ENCODE assay signal across 23 cellular contexts in the genomic region with DNA sequence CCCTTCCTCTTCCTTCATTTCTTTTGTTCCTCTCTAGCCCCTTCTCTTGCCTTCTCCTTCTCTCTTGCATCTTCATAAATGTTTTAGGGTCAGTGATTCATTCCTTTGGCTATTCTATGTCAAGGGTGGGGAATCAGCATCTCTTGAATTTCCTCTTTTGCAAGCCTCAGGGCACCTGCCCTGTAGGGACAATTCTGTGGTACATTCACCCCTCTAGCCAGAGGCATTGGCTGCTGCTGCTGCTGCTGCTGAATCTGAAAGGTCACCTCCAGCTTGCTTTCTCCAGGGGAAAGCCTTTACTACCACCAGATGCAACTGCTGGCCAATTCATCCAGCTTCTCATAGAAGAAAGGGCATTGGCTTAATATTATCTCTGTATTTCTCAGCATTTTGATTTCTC.
DNase-seq lines count a peak whose midpoint lies in the region; ATAC-seq and TF ChIP-seq lines count a peak whose summit lies in the region.
"Had no signal": no experiment of that assay in that cellular context is flagged by ENCODE, and none has a peak within 500 bp of the region (broad histone marks: within the 10 kb centered on the region; RNA-seq: fewer than 3 reads in every experiment).

No MANE protein-coding gene starts in this region.

- intact Hi-C loops in natural killer cell (cut with micrococcal nuclease) = no loop called here

- H3K27ac ChIP-seq in substantia nigra (ENCODE audit: low read depth, low read length, poor library complexity, severe bottlenecking) = peak overlapping the region; percentile 28
- H3K27ac ChIP-seq: brain microvascular endothelial cell, colonic mucosa, esophagus squamous epithelium, HL-60, Peyer's patch, WERI-Rb-1 had no signal

- H3K9me3 Mint-ChIP-seq in natural killer cell = no peaks in the 10 kb centered on the region
- no peaks in the 10 kb centered on the region for H3K9me3 Mint-ChIP-seq in natural killer cell treated with Interleukin-12 subunit alpha and Interleukin-12 subunit beta and Interleukin-15 and Interleukin-18, amount 100 ng/mL, for 72 hours
- H3K9me3 Mint-ChIP-seq in central memory CD8-positive, alpha-beta T cell = no peaks in the 10 kb centered on the region

- no peak overlapping the region for H3K4me3 Mint-ChIP-seq in natural killer cell
- H3K4me3 Mint-ChIP-seq in natural killer cell treated with Interleukin-12 subunit alpha and Interleukin-12 subunit beta and Interleukin-15 and Interleukin-18, amount 100 ng/mL, for 72 hours = no peak overlapping the region
- H3K4me3 Mint-ChIP-seq in central memory CD8-positive, alpha-beta T cell = no peak overlapping the region

- H3K27me3 Mint-ChIP-seq in natural killer cell (ENCODE audit: low read depth in 2 of 2) = no peaks in the 10 kb centered on the region
- H3K27me3 Mint-ChIP-seq in natural killer cell treated with Interleukin-12 subunit alpha and Interleukin-12 subunit beta and Interleukin-15 and Interleukin-18, amount 100 ng/mL, for 72 hours = no peaks in the 10 kb centered on the region
- no peaks in the 10 kb centered on the region for H3K27me3 Mint-ChIP-seq in central memory CD8-positive, alpha-beta T cell

- TF ChIP-seq CTCF in natural killer cell (IDR thresholded peaks at IDR 0.05) = no peak

- no peak for ATAC-seq in natural killer cell
- ATAC-seq in natural killer cell treated with Interleukin-12 subunit alpha and Interleukin-12 subunit beta and Interleukin-15 and Interleukin-18, amount 100 ng/mL, for 72 hours = no peak
- no peak for ATAC-seq in central memory CD8-positive, alpha-beta T cell (replicated peaks; ENCODE audit: extremely low read depth, poor library complexity, severe bottlenecking)
- no peak for ATAC-seq in GM18870 (IDR thresholded peaks at IDR 0.05; ENCODE audit: unreplicated experiment)

- peaks cover 40 to 47% of the 10 kb centered on the region in 2 donors for H3K4me1 Mint-ChIP-seq in natural killer cell
- peaks cover 22 to 36% of the 10 kb centered on the region in 2 donors for H3K4me1 Mint-ChIP-seq in natural killer cell treated with Interleukin-12 subunit alpha and Interleukin-12 subunit beta and Interleukin-15 and Interleukin-18, amount 100 ng/mL, for 72 hours (ENCODE audit: low read depth in 2 of 2)
- H3K4me1 Mint-ChIP-seq in central memory CD8-positive, alpha-beta T cell = peaks cover 43% of the 10 kb centered on the region

- H3K27ac Mint-ChIP-seq in natural killer cell = peak overlapping the region; percentile 5 to 15
- H3K27ac Mint-ChIP-seq in natural killer cell treated with Interleukin-12 subunit alpha and Interleukin-12 subunit beta and Interleukin-15 and Interleukin-18, amount 100 ng/mL, for 72 hours = peak overlapping the region in 1 of 2 donors; percentile 4
- peak overlapping the region; percentile 1 for H3K27ac Mint-ChIP-seq in central memory CD8-positive, alpha-beta T cell (ENCODE audit: low read depth)

- DNase-seq in natural killer cell (no peak), NOMO-1 treated with DMSO at 0.1 percent for 48 hours (lab: John Stamatoyannopoulos, UW; ENCODE audit: unreplicated experiment) (peak; percentile 5), substantia nigra (lab: John Stamatoyannopoulos, UW) (no peak), kidney glomerular epithelial cell (lab: John Stamatoyannopoulos, UW) (no peak)
- DNase-seq in natural killer cell treated with Interleukin-12 subunit alpha and Interleukin-12 subunit beta and Interleukin-15 and Interleukin-18, amount 100 ng/mL, for 72 hours (ENCODE audit: low spot score) = no peak
- no peak for DNase-seq in central memory CD8-positive, alpha-beta T cell (ENCODE audit: low spot score in 2 of 2)
- no peak for DNase-seq in stimulated activated CD4-positive, alpha-beta T cell treated with anti-CD3 and anti-CD28 coated beads, Interleukin-4, amount 100 ng/mL, for 1 hour
- DNase-seq: activated CD4-positive, alpha-beta T cell treated with anti-CD3 and anti-CD28 coated beads, Interleukin-2, amount 50 U/mL, for 48 hours; activated T-cell treated with anti-CD3 and anti-CD28 coated beads for 4 hours; brain microvascular endothelial cell; C1 segment of cervical spinal cord; colonic mucosa; DND-41; esophagus squamous epithelium; IMR-90; NCI-H187; NCI-H2227 treated with DMSO at 0.1 percent for 48 hours; nucleus accumbens; Peyer's patch; stimulated activated CD4-positive, alpha-beta T cell treated with anti-CD3 and anti-CD28 coated beads, Interleukin-12 subunit alpha, Interleukin-12 subunit beta, amount 100 ng/mL, for 4 hours; WERI-Rb-1 had no signal

- no peaks in the 10 kb centered on the region for H3K36me3 Mint-ChIP-seq in natural killer cell
- H3K36me3 Mint-ChIP-seq in natural killer cell treated with Interleukin-12 subunit alpha and Interleukin-12 subunit beta and Interleukin-15 and Interleukin-18, amount 100 ng/mL, for 72 hours = no peaks in the 10 kb centered on the region
- H3K36me3 Mint-ChIP-seq in central memory CD8-positive, alpha-beta T cell (ENCODE audit: insufficient read depth) = peaks cover 16% of the 10 kb centered on the region
